ENCODE assay signal across 30 cellular contexts in genomic region chr12:5914387-5915149, GRCh38. TPM values are rescaled to one million over a fixed set of nuclear protein-coding genes. Genes with fewer than 3 reads are reported as not detected.
"Had no signal": no experiment of that assay in that cellular context is flagged by ENCODE, and none has a peak within 500 bp of the region (broad histone marks: within the 10 kb centered on the region; RNA-seq: fewer than 3 reads in every experiment).

No MANE protein-coding gene starts in this region.

- H3K27me3 ChIP-seq: breast epithelium had no signal

- DNase-seq: activated B cell treated with CpG ODN at 0.5 μM for 24 hours; activated CD4-positive, alpha-beta T cell treated with anti-CD3 and anti-CD28 coated beads for 1 hour; activated CD4-positive, alpha-beta T cell treated with anti-CD3 and anti-CD28 coated beads, Interleukin-2, amount 10 ng/mL, durations not matched to agents 24 days and 14 days; activated CD4-positive, alpha-beta T cell treated with anti-CD3 and anti-CD28 coated beads, Interleukin-2, amount 50 U/mL, for 48 hours; activated gamma-delta T cell; activated naive CD4-positive, alpha-beta T cell treated with anti-CD3 and anti-CD28 coated beads for 36 hours; activated naive CD8-positive, alpha-beta T cell treated with anti-CD3 and anti-CD28 coated beads for 36 hours; activated T-cell treated with anti-CD3 and anti-CD28 coated beads for 4 hours; activated T-cell treated with anti-CD3 and anti-CD28 coated beads, Interleukin-2, amount 50 U/mL, for 48 hours; caudate nucleus; MV-4-11; NCI-H1092 treated with DMSO at 0.1 percent for 48 hours; NCI-H1417 treated with DMSO at 0.1 percent for 48 hours; NCI-H1694; NCI-H2029 treated with DMSO at 0.1 percent for 48 hours; NCI-H345; NCI-H510A; NCI-H526 treated with DMSO at 0.1 percent for 48 hours; NCI-H82; RPMI8226; T-cell; T-helper 2 cell; T1000 had no signal

- H3K36me3 ChIP-seq: breast epithelium had no signal

- H3K4me2 ChIP-seq: KMS-11 had no signal

- H3K4me1 ChIP-seq: breast epithelium had no signal

- H3K4me3 ChIP-seq: breast epithelium, SK-N-MC had no signal

- H3K9ac ChIP-seq: KMS-11 had no signal

- H3K27ac ChIP-seq: breast epithelium, KMS-11, SK-N-MC had no signal

- H3K9me3 ChIP-seq: breast epithelium had no signal

RNA-seq across cellular contexts. Expression of gene ANO2, which starts 30.5 kb away (rescaled TPM):
- total RNA-seq: activated B cell treated with CpG ODN at 0.5 μM for 24 hours; activated CD4-positive, alpha-beta T cell treated with anti-CD3 and anti-CD28 coated beads, Interleukin-2, amount 10 ng/mL, durations not matched to agents 24 days and 14 days; activated CD8-positive, alpha-beta memory T cell treated with anti-CD3 and anti-CD28 coated beads for 36 hours; activated naive CD4-positive, alpha-beta T cell treated with anti-CD3 and anti-CD28 coated beads for 36 hours; activated naive CD8-positive, alpha-beta T cell treated with anti-CD3 and anti-CD28 coated beads for 36 hours; activated T-helper 17 cell treated with anti-CD3 and anti-CD28 coated beads, Interleukin-2, amount 50 U/mL, for 72 hours; MCF 10A; OCI-LY7; T-cell had no signal
